ENCODE assay signal across 15 cellular contexts in genomic region chr11:8867856-8868705, GRCh38. TPM values are rescaled to one million over a fixed set of nuclear protein-coding genes. Genes with fewer than 3 reads are reported as not detected.
A peak's percentile ranks its signal among the peaks of the same experiment; 100 is the strongest.
DNase-seq lines count a peak whose midpoint lies in the region; ATAC-seq and TF ChIP-seq lines count a peak whose summit lies in the region.
"Had no signal": no experiment of that assay in that cellular context is flagged by ENCODE, and none has a peak within 500 bp of the region (broad histone marks: within the 10 kb centered on the region; RNA-seq: fewer than 3 reads in every experiment).

No MANE protein-coding gene starts in this region.

- H3K36me3 ChIP-seq in MM.1S (replicated peaks; ENCODE audit: insufficient read depth, low read length): no peaks in the 10 kb centered on the region
- H3K36me3 ChIP-seq in mucosa of descending colon (ENCODE audit: low read depth): no peaks in the 10 kb centered on the region

- H3K27ac Mint-ChIP-seq in HFFc6: peak overlapping the region; percentile 69
- H3K27ac Mint-ChIP-seq: activated T-cell treated with anti-CD3 and anti-CD28 coated beads, Interleukin-2, amount 50 U/mL, for 72 hours; WTC11 had no signal

- peak; percentile 55 for DNase-seq in HFFc6
- peak; percentile 74 for DNase-seq in astrocyte of the cerebellum (ENCODE audit: low read depth)
- peak; percentile 61 to 84 for DNase-seq in foreskin fibroblast
- DNase-seq in stromal cell of bone marrow (ENCODE audit: low read depth): peak; percentile 44
- DNase-seq in occipital lobe (lab: John Stamatoyannopoulos, UW): no peak
- DNase-seq in MM.1S: no peak
- DNase-seq in T-helper 9 cell: no peak
- no peak for DNase-seq in mucosa of descending colon
- DNase-seq: activated T-cell treated with anti-CD3 and anti-CD28 coated beads, Interleukin-2, amount 50 U/mL, for 72 hours; hippocampal formation; NCI-H1694; stimulated activated CD4-positive, alpha-beta T cell treated with anti-CD3 and anti-CD28 coated beads, Interleukin-15, amount 100 ng/mL, for 24 hours; stimulated activated naive CD4-positive, alpha-beta T cell had no signal

- H3K9me2 ChIP-seq in MM.1S (replicated peaks; ENCODE audit: insufficient read depth, low read length): no peaks in the 10 kb centered on the region

- H3K27ac ChIP-seq in MM.1S (ENCODE audit: low read length): no peak overlapping the region

- ATAC-seq in mucosa of descending colon: no peak
- ATAC-seq: activated T-cell treated with anti-CD3 and anti-CD28 coated beads, Interleukin-2, amount 50 U/mL, for 72 hours; WTC11 had no signal

- intact Hi-C loops in mucosa of descending colon (cut with DNase I, micrococcal nuclease): no loop called here

- H3K4me3 Mint-ChIP-seq in HFFc6: peak overlapping the region; percentile 48
- H3K4me3 Mint-ChIP-seq: activated T-cell treated with anti-CD3 and anti-CD28 coated beads, Interleukin-2, amount 50 U/mL, for 72 hours; central memory CD8-positive, alpha-beta T cell; WTC11 had no signal

- H3F3A ChIP-seq in MM.1S (ENCODE audit: insufficient read depth, low read length): no peaks in the 10 kb centered on the region

- no peaks in the 10 kb centered on the region for H3K9me3 Mint-ChIP-seq in HFFc6
- H3K9me3 Mint-ChIP-seq: activated T-cell treated with anti-CD3 and anti-CD28 coated beads, Interleukin-2, amount 50 U/mL, for 72 hours; central memory CD8-positive, alpha-beta T cell; WTC11 had no signal

- H3K27me3 ChIP-seq in MM.1S (replicated peaks; ENCODE audit: insufficient read depth, low read length): 0 out of 2 replicates have a peak, but pooled peaks cover 2% of the 10 kb centered on the region

- no peaks in the 10 kb centered on the region; the same call in 1 of the 2 replicates for H3K27me3 Mint-ChIP-seq in HFFc6 (ENCODE audit: insufficient read depth)

- no peak overlapping the region for H3K4me3 ChIP-seq in astrocyte of the cerebellum (ENCODE audit: low read depth, low read length)
- peak overlapping the region; percentile 28 to 84 for H3K4me3 ChIP-seq in foreskin fibroblast (ENCODE audit: low read depth in 1 of 2, low read length in 2 of 2)
- no peak overlapping the region for H3K4me3 ChIP-seq in MM.1S (ENCODE audit: low read length)
- no peak overlapping the region for H3K4me3 ChIP-seq in mucosa of descending colon

- TF ChIP-seq CTCF in HFFc6 (IDR thresholded peaks at IDR 0.05) (no peak), astrocyte of the cerebellum (IDR thresholded peaks at IDR 0.05; ENCODE audit: low read depth, low read length, missing control alignments) (no peak), foreskin fibroblast (IDR thresholded peaks at IDR 0.05; ENCODE audit: low read depth, low read length) (no peak), MM.1S (IDR thresholded peaks at IDR 0.05; ENCODE audit: low read length) (no peak), mucosa of descending colon (IDR thresholded peaks at IDR 0.05) (no peak)

- H3K79me2 ChIP-seq in MM.1S (ENCODE audit: low read length): no peaks in the 10 kb centered on the region

- no peaks in the 10 kb centered on the region for H3K36me3 Mint-ChIP-seq in HFFc6 (ENCODE audit: low read depth)
- H3K36me3 Mint-ChIP-seq: WTC11 had no signal

- H3K9me3 ChIP-seq in MM.1S (replicated peaks; ENCODE audit: insufficient read depth, low read length) (no peaks in the 10 kb centered on the region), mucosa of descending colon (no peaks in the 10 kb centered on the region)

- no peak overlapping the region for H2AFZ ChIP-seq in MM.1S (ENCODE audit: low read length)

- in situ Hi-C loops in astrocyte of the cerebellum (cut with HindIII; ENCODE audit: low sequenced_read_pairs): loop anchor here (5.0 kb wide), 1 partner anchor 79 kb away; no protein-coding TSS in a partner anchor

- H3K4me2 ChIP-seq in MM.1S (ENCODE audit: low read depth, low read length): no peak overlapping the region

- no peak overlapping the region for H3K9ac ChIP-seq in MM.1S (ENCODE audit: low read length)

- peaks cover 77% of the 10 kb centered on the region for H3K4me1 Mint-ChIP-seq in HFFc6 (ENCODE audit: low read depth)
- H3K4me1 Mint-ChIP-seq: central memory CD8-positive, alpha-beta T cell had no signal

- H4K20me1 ChIP-seq in MM.1S (ENCODE audit: insufficient read depth, low read length): no peaks in the 10 kb centered on the region

- H3K4me1 ChIP-seq in MM.1S (ENCODE audit: low read length) (no peaks in the 10 kb centered on the region), mucosa of descending colon (ENCODE audit: low read depth) (peaks cover 5% of the 10 kb centered on the region)

RNA-seq across cellular contexts. Expression of gene AKIP1, which starts 42.9 kb away (rescaled TPM):
- total RNA-seq in HFFc6 (2021; fragmentation: NEBNext Ultra II Directional; extraction: Animal tissue kit (Norgen Biotek cat#: 25700)): 10 to 100 TPM; 39.9 to 47.3 (median 42.5) TPM
- 25.7 TPM for total RNA-seq in occipital lobe
- 10 to 100 TPM; 12.6 to 20.1 (median 17.0) TPM for total RNA-seq in mucosa of descending colon

Comparison
In these comparisons a context has a peak if more than half of its experiments do, and no peak if none do; other contexts are left out.
1. DNase-seq: peak in HFFc6 (single experiment), astrocyte of the cerebellum (single experiment), foreskin fibroblast (2 of 2) and stromal cell of bone marrow (single experiment); none in occipital lobe (single experiment), MM.1S (single experiment), T-helper 9 cell (single experiment) and mucosa of descending colon (0 of 3).
2. H3K4me3 ChIP-seq: peak in foreskin fibroblast (2 of 2); none in astrocyte of the cerebellum (single experiment), MM.1S (single experiment) and mucosa of descending colon (single experiment).